8 cellular contexts compared by ENCODE assay signal in genomic region chr14:76977793-76978730, GRCh38. TPM values are rescaled to one million over a fixed set of nuclear protein-coding genes. Genes with fewer than 3 reads are reported as not detected.
A peak's percentile ranks its signal among the peaks of the same experiment; 100 is the strongest.
DNase-seq lines count a peak whose midpoint lies in the region; ATAC-seq, FAIRE-seq and TF ChIP-seq lines count a peak whose summit lies in the region.

No MANE protein-coding gene starts in this region.

- peak; percentile 74 for DNase-seq in GM12891 (ENCODE audit: insufficient read length, low spot score)
- peak; percentile 57 for DNase-seq in OCI-M2 (lab: John Stamatoyannopoulos, UW; ENCODE audit: unreplicated experiment)
- peak; percentile 95 for DNase-seq in activated effector memory CD4-positive, alpha-beta T cell treated with anti-CD3 and anti-CD28 coated beads, Interleukin-2, amount 50 U/mL, for 16 hours
- DNase-seq in right atrium auricular region (ENCODE audit: low spot score): peak; percentile 75
- DNase-seq in stimulated activated CD4-positive, alpha-beta T cell treated with anti-CD3 and anti-CD28 coated beads, Interleukin-4, amount 100 ng/mL, for 1 hour: peak; percentile 85
- DNase-seq in RPMI8226: no peak
- no peak for DNase-seq in D721Med (ENCODE audit: insufficient read length, low spot score)

- H3K4me1 ChIP-seq in right atrium auricular region: peaks cover 0 to 6% of the 10 kb centered on the region in 2 donors

- no peak overlapping the region for H3K4me3 ChIP-seq in right atrium auricular region

- TF ChIP-seq CTCF in right atrium auricular region (IDR thresholded peaks at IDR 0.05): no peak
- no peak for TF ChIP-seq CTCF in D721Med (IDR thresholded peaks at IDR 0.05; ENCODE audit: insufficient read depth, missing control alignments)

- no peaks in the 10 kb centered on the region for H3K36me3 ChIP-seq in right atrium auricular region

- H3K27me3 ChIP-seq in right atrium auricular region: no peaks in the 10 kb centered on the region

- FAIRE-seq in GM12891 (lab: Jason Lieb, UNC) (peak; percentile 90), D721Med (lab: Jason Lieb, UNC) (no peak)

- peak; percentile 96 for ATAC-seq in HG02759 (IDR thresholded peaks at IDR 0.05; ENCODE audit: unreplicated experiment)

- H3K27ac ChIP-seq in right atrium auricular region: peak overlapping the region; percentile 37 to 72

- no peaks in the 10 kb centered on the region for H3K9me3 ChIP-seq in right atrium auricular region

- TF ChIP-seq POLR2A in GM12891 (IDR thresholded peaks at IDR 0.05; ENCODE audit: low read depth, low read length): peak; percentile 59

TF ChIP-seq in GM12891, 5 proteins besides CTCF, POLR2A, EP300 and RAD21:
- TF ChIP-seq POU2F2 (IDR thresholded peaks at IDR 0.05; ENCODE audit: low read depth, low read length): no peak
- TF ChIP-seq TAF1 (IDR thresholded peaks at IDR 0.05; ENCODE audit: low read depth, low read length): 0 out of 2 replicates have a peak, but pooled peaks have one; percentile 16
- TF ChIP-seq SPI1 (IDR thresholded peaks at IDR 0.05; ENCODE audit: low read depth, low read length): peak; percentile 66; the same call in 1 of the 2 replicates

RNA-seq across cellular contexts. Expression of gene IRF2BPL, which starts 50.4 kb away (rescaled TPM):
- 22.0 TPM for polyA plus RNA-seq in GM12891 (2012; ENCODE audit: low read depth, missing spikeins)
- total RNA-seq in right atrium auricular region: 10 to 100 TPM; 42.0 to 51.1 TPM

Comparison
In these comparisons a context has a peak if more than half of its experiments do, and no peak if none do; other contexts are left out.
1. DNase-seq: peak in GM12891 (single experiment), OCI-M2 (single experiment), activated effector memory CD4-positive, alpha-beta T cell treated with anti-CD3 and anti-CD28 coated beads, Interleukin-2, amount 50 U/mL, for 16 hours (single experiment), right atrium auricular region (single experiment) and stimulated activated CD4-positive, alpha-beta T cell treated with anti-CD3 and anti-CD28 coated beads, Interleukin-4, amount 100 ng/mL, for 1 hour (single experiment); none in RPMI8226 (single experiment) and D721Med (single experiment).